In genomic region chr2:45541450-45541849, GRCh38 we compare ENCODE assay signal across 23 cellular contexts.
"Had no signal": no experiment of that assay in that cellular context is flagged by ENCODE, and none has a peak within 500 bp of the region (broad histone marks: within the 10 kb centered on the region; RNA-seq: fewer than 3 reads in every experiment).

No MANE protein-coding gene starts in this region.

- H3K27me3 Mint-ChIP-seq: activated CD4-positive, alpha-beta T cell treated with anti-CD3 and anti-CD28 coated beads, Interleukin-2, amount 10 ng/mL, durations not matched to agents 7 days and 5 days; activated CD8-positive, alpha-beta memory T cell treated with anti-CD3 and anti-CD28 coated beads, Interleukin-2, amount 10 ng/mL, durations not matched to agents 7 days and 5 days; activated CD8-positive, alpha-beta T cell treated with anti-CD3 and anti-CD28 coated beads for 36 hours; dendritic cell treated with granulocyte-macrophage colony-stimulating factor and Interleukin-4, amounts not matched to agents 40 ng/mL and 50 ng/mL, for 4 days had no signal

- DNase-seq: activated CD4-positive, alpha-beta T cell treated with anti-CD3 and anti-CD28 coated beads, Interleukin-2, amount 10 ng/mL, durations not matched to agents 7 days and 5 days; activated CD8-positive, alpha-beta memory T cell treated with anti-CD3 and anti-CD28 coated beads, Interleukin-2, amount 10 ng/mL, durations not matched to agents 7 days and 5 days; activated CD8-positive, alpha-beta T cell treated with anti-CD3 and anti-CD28 coated beads for 36 hours; activated gamma-delta T cell; brain microvascular endothelial cell; caudate nucleus; effector CD4-positive, alpha-beta T cell; foreskin keratinocyte; natural killer cell; ovary; stimulated activated CD4-positive, alpha-beta T cell treated with anti-CD3 and anti-CD28 coated beads, Interleukin-12 subunit alpha, Interleukin-12 subunit beta, amount 100 ng/mL, for 4 hours; stimulated activated CD4-positive, alpha-beta T cell treated with anti-CD3 and anti-CD28 coated beads, Interleukin-4, amount 100 ng/mL, for 4 hours; stimulated activated naive CD8-positive, alpha-beta T cell treated with anti-CD3 and anti-CD28 coated beads, Interleukin-15, Interleukin-2, amounts not matched to agents 100 U/mL and 50 U/mL, for 24 hours; upper lobe of right lung had no signal

- H3K4me3 ChIP-seq: ascending aorta, ovary, prostate gland, upper lobe of right lung had no signal

- H3K4me1 ChIP-seq: ascending aorta, foreskin keratinocyte, prostate gland, upper lobe of right lung had no signal

- H3K27ac Mint-ChIP-seq: activated CD4-positive, alpha-beta T cell treated with anti-CD3 and anti-CD28 coated beads, Interleukin-2, amount 10 ng/mL, durations not matched to agents 7 days and 5 days; activated CD8-positive, alpha-beta memory T cell treated with anti-CD3 and anti-CD28 coated beads, Interleukin-2, amount 10 ng/mL, durations not matched to agents 7 days and 5 days; activated CD8-positive, alpha-beta T cell treated with anti-CD3 and anti-CD28 coated beads for 36 hours; activated naive CD4-positive, alpha-beta T cell treated with anti-CD3 and anti-CD28 coated beads, Interleukin-2, amount 50 U/mL, for 72 hours; activated T-helper 1 cell treated with anti-CD3 and anti-CD28 coated beads, Interleukin-12 subunit alpha, Interleukin-12 subunit beta, Interleukin-2, Interleukin-4 antibody, amounts not matched to agents 30 ng/mL and 10 ng/mL and 1 ng/mL, durations not matched to agents 14 hours and 24 hours and 36 hours; dendritic cell treated with granulocyte-macrophage colony-stimulating factor and Interleukin-4, amounts not matched to agents 40 ng/mL and 50 ng/mL, for 4 days; mesothelial cell of epicardium; natural killer cell had no signal

- H3K9me3 ChIP-seq: ascending aorta, prostate gland had no signal

- ATAC-seq: activated CD4-positive, CD25-positive, alpha-beta regulatory T cell treated with anti-CD3 and anti-CD28 coated beads, Interleukin-2, amount 50 U/mL, for 24 hours; activated CD8-positive, alpha-beta memory T cell treated with anti-CD3 and anti-CD28 coated beads, Interleukin-2, amount 10 ng/mL, durations not matched to agents 7 days and 5 days; activated CD8-positive, alpha-beta T cell treated with anti-CD3 and anti-CD28 coated beads for 36 hours; activated naive CD4-positive, alpha-beta T cell treated with anti-CD3 and anti-CD28 coated beads, Interleukin-2, amount 50 U/mL, for 72 hours; foreskin keratinocyte; left lobe of liver; natural killer cell; stimulated activated naive CD8-positive, alpha-beta T cell treated with anti-CD3 and anti-CD28 coated beads, Interleukin-15, Interleukin-2, amounts not matched to agents 100 U/mL and 50 U/mL, for 24 hours had no signal

- H3K4me3 Mint-ChIP-seq: activated CD4-positive, alpha-beta T cell treated with anti-CD3 and anti-CD28 coated beads, Interleukin-2, amount 10 ng/mL, durations not matched to agents 7 days and 5 days; activated CD8-positive, alpha-beta memory T cell treated with anti-CD3 and anti-CD28 coated beads, Interleukin-2, amount 10 ng/mL, durations not matched to agents 7 days and 5 days; activated CD8-positive, alpha-beta T cell treated with anti-CD3 and anti-CD28 coated beads for 36 hours; activated T-helper 1 cell treated with anti-CD3 and anti-CD28 coated beads, Interleukin-12 subunit alpha, Interleukin-12 subunit beta, Interleukin-2, Interleukin-4 antibody, amounts not matched to agents 30 ng/mL and 10 ng/mL and 1 ng/mL, durations not matched to agents 14 hours and 24 hours and 36 hours; dendritic cell treated with granulocyte-macrophage colony-stimulating factor and Interleukin-4, amounts not matched to agents 40 ng/mL and 50 ng/mL, for 4 days; mesothelial cell of epicardium; natural killer cell had no signal

- H3K27ac ChIP-seq: ascending aorta, brain microvascular endothelial cell, foreskin keratinocyte, ovary, prostate gland, upper lobe of right lung, VCaP had no signal

- H3K36me3 ChIP-seq: ovary had no signal

- H3K4me1 Mint-ChIP-seq: activated CD8-positive, alpha-beta memory T cell treated with anti-CD3 and anti-CD28 coated beads, Interleukin-2, amount 10 ng/mL, durations not matched to agents 7 days and 5 days; mesothelial cell of epicardium; natural killer cell had no signal

- H3K27me3 ChIP-seq: ascending aorta, brain microvascular endothelial cell, foreskin keratinocyte, ovary, upper lobe of right lung had no signal

- H3K9me3 Mint-ChIP-seq: activated naive CD4-positive, alpha-beta T cell treated with anti-CD3 and anti-CD28 coated beads, Interleukin-2, amount 50 U/mL, for 72 hours; natural killer cell had no signal
